In the genomic region with DNA sequence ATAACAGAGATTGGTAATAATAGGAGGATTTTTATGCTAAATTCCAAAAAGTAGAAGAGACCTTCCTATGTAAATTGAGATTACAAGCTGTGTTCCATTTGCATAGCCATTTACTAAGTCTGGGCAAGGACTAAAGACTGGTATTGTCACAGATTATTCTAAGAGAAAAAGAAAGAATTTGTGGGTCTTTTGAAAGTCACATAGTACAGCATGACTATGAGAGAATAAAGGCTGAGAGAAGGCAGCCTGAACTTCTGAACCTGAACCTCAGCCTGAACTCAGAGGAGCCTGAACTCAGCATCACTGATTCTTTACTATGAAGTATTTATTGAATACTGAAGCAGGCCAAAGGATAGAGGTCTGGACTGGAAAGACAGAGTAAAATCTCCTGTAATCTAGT, we compare ENCODE assay signal across 25 cellular contexts.
"Had no signal": no experiment of that assay in that cellular context is flagged by ENCODE, and none has a peak within 500 bp of the region (broad histone marks: within the 10 kb centered on the region; RNA-seq: fewer than 3 reads in every experiment).

No MANE protein-coding gene starts in this region.

- H3K36me3 ChIP-seq: adrenal gland had no signal

- H3K27me3 ChIP-seq: adrenal gland had no signal

- H3K9me3 ChIP-seq: adrenal gland had no signal

- H3K4me3 ChIP-seq: adrenal gland, SK-N-MC had no signal

- DNase-seq: activated CD4-positive, alpha-beta T cell treated with anti-CD3 and anti-CD28 coated beads for 36 hours; activated CD4-positive, alpha-beta T cell treated with anti-CD3 and anti-CD28 coated beads, Interleukin-2, amount 50 U/mL, for 1 hour; activated CD4-positive, CD25-positive, alpha-beta regulatory T cell; activated CD8-positive, alpha-beta memory T cell treated with anti-CD3 and anti-CD28 coated beads, Interleukin-2, amount 50 U/mL, for 4 hours; activated CD8-positive, alpha-beta T cell treated with anti-CD3 and anti-CD28 coated beads for 36 hours; activated naive CD4-positive, alpha-beta T cell treated with anti-CD3 and anti-CD28 coated beads, Interleukin-2, amount 50 U/mL, for 16 hours; activated naive CD8-positive, alpha-beta T cell treated with anti-CD3 and anti-CD28 coated beads, Interleukin-2, amount 10 ng/mL, durations not matched to agents 7 days and 5 days; adrenal gland; anterior cingulate cortex; cerebellar nuclear complex; NCI-H1048; NCI-H146; NCI-H187 treated with DMSO at 0.1 percent for 48 hours; NCI-H2081 treated with DMSO at 0.1 percent for 48 hours; NCI-H2227 treated with DMSO at 0.1 percent for 48 hours; NCI-H526; NCI-H82; OCI-M1; RPMI8226; T-cell; T-helper 2 cell; T1000 had no signal

- H3K27ac ChIP-seq: adrenal gland, SK-N-MC had no signal

- H3K4me1 ChIP-seq: adrenal gland had no signal

- ATAC-seq: activated CD4-positive, alpha-beta T cell treated with anti-CD3 and anti-CD28 coated beads for 36 hours; activated CD8-positive, alpha-beta T cell treated with anti-CD3 and anti-CD28 coated beads for 36 hours; Panc1; Right ventricle myocardium inferior; T-cell had no signal
